34 cellular contexts compared by ENCODE assay signal in genomic region chr11:94178331-94178730, GRCh38.
"Had no signal": no experiment of that assay in that cellular context is flagged by ENCODE, and none has a peak within 500 bp of the region (broad histone marks: within the 10 kb centered on the region; RNA-seq: fewer than 3 reads in every experiment).

No MANE protein-coding gene starts in this region.

- FAIRE-seq: colon, urothelium cell line had no signal

- H3K27ac Mint-ChIP-seq: dendritic cell treated with granulocyte-macrophage colony-stimulating factor and Interleukin-4, amounts not matched to agents 40 ng/mL and 50 ng/mL, for 4 days; endodermal cell; memory B cell; natural killer cell treated with Interleukin-12 subunit alpha and Interleukin-12 subunit beta and Interleukin-15 and Interleukin-18, amount 100 ng/mL, for 72 hours; progenitor cell of endocrine pancreas had no signal

- H3K9ac ChIP-seq: parathyroid adenoma had no signal

- H3K4me3 ChIP-seq: esophagus squamous epithelium, heart right ventricle, lung, right lobe of liver, smooth muscle cell, testis, tibial artery, upper lobe of left lung had no signal

- H3K36me3 ChIP-seq: neutrophil had no signal

- H3K27me3 ChIP-seq: esophagus squamous epithelium, heart right ventricle, neutrophil, right lobe of liver, testis, tibial artery, upper lobe of left lung had no signal

- H3K4me1 ChIP-seq: parathyroid adenoma, right lobe of liver had no signal

- H3K27ac ChIP-seq: epithelial cell of prostate, esophagus squamous epithelium, heart right ventricle, neutrophil, parathyroid adenoma, right lobe of liver, testis, tibial artery, upper lobe of left lung had no signal

- H3K9me3 Mint-ChIP-seq: dendritic cell treated with granulocyte-macrophage colony-stimulating factor and Interleukin-4, amounts not matched to agents 40 ng/mL and 50 ng/mL, for 4 days; endodermal cell; immature natural killer cell; memory B cell; naive B cell; natural killer cell treated with Interleukin-12 subunit alpha and Interleukin-12 subunit beta and Interleukin-15 and Interleukin-18, amount 100 ng/mL, for 72 hours had no signal

- ATAC-seq: heart right ventricle; left lobe of liver; natural killer cell treated with Interleukin-12 subunit alpha and Interleukin-12 subunit beta and Interleukin-15 and Interleukin-18, amount 100 ng/mL, for 72 hours; right lobe of liver; stimulated activated naive CD8-positive, alpha-beta T cell treated with anti-CD3 and anti-CD28 coated beads, Interleukin-15, Interleukin-2, amounts not matched to agents 100 U/mL and 50 U/mL, for 24 hours had no signal

- DNase-seq: effector CD8-positive, alpha-beta T cell; endodermal cell; esophagus squamous epithelium; foreskin melanocyte; glutamatergic neuron; heart right ventricle; hypothalamus; immature natural killer cell; islet precursor cell; kidney glomerular epithelial cell; naive B cell; right lobe of liver; stimulated activated CD4-positive, alpha-beta T cell treated with anti-CD3 and anti-CD28 coated beads, Interleukin-12 subunit alpha, Interleukin-12 subunit beta, amount 100 ng/mL, for 4 hours; stimulated activated CD4-positive, alpha-beta T cell treated with anti-CD3 and anti-CD28 coated beads, Interleukin-1b, Interleukin-23, amount 100 ng/mL, for 48 hours; stimulated activated CD4-positive, alpha-beta T cell treated with anti-CD3 and anti-CD28 coated beads, Interleukin-4, amount 100 ng/mL, for 1 hour; stimulated activated CD8-positive, alpha-beta memory T cell treated with anti-CD3 and anti-CD28 coated beads, Interleukin-4, amount 100 ng/mL, for 48 hours; stimulated activated naive CD8-positive, alpha-beta T cell treated with anti-CD3 and anti-CD28 coated beads, Interleukin-15, Interleukin-2, amounts not matched to agents 100 U/mL and 50 U/mL, for 24 hours; substantia nigra; testis; tibial artery; upper lobe of left lung had no signal

- H3K4me3 Mint-ChIP-seq: dendritic cell treated with granulocyte-macrophage colony-stimulating factor and Interleukin-4, amounts not matched to agents 40 ng/mL and 50 ng/mL, for 4 days; endodermal cell; immature natural killer cell; memory B cell; naive B cell; natural killer cell treated with Interleukin-12 subunit alpha and Interleukin-12 subunit beta and Interleukin-15 and Interleukin-18, amount 100 ng/mL, for 72 hours; neural crest cell had no signal

- H3K9me3 ChIP-seq: esophagus squamous epithelium, heart right ventricle, neutrophil, right lobe of liver, testis, tibial artery, upper lobe of left lung had no signal

- H3K27me3 Mint-ChIP-seq: dendritic cell treated with granulocyte-macrophage colony-stimulating factor and Interleukin-4, amounts not matched to agents 40 ng/mL and 50 ng/mL, for 4 days; memory B cell; naive B cell; natural killer cell treated with Interleukin-12 subunit alpha and Interleukin-12 subunit beta and Interleukin-15 and Interleukin-18, amount 100 ng/mL, for 72 hours; progenitor cell of endocrine pancreas had no signal
